9 cellular contexts compared by ENCODE assay signal in the genomic region with DNA sequence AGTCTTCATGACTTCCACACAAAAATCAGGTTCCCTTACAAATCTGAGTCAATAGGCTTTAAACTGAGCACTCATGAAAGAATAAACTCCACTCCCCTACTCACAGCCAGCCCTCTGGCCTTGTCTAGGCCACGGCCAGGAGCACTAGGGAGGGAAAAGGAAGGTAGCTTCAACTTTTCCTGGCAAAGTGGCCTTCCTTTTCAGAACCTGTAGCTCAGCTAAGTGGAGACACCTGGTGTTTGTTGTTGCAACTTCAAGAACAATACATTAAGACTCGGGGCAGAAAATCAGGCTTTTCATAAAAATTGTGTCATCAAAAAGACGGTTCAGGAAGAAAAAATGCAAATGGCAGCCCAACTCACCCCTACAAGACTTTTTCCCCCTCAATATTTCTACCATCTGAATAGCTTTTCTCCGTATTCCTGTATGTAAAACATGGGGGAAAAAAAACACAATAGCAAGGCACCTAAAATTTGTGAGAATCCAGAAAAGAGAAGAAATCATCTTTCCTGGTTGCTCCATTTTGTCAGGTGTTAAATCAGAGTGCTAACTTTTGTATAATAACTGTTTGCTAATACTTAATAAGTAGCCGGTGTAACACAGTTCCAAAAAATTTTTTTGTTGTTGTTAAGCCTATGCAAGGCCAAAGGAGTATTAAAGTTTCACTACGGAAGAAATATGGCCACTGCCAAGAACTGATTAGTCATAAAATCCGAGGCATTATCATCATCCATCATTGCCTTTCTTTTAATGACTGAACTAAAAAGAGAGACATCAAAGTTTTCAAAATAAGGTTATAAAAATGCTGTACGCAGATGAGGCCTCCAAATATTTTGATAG.
DNase-seq lines count a peak whose midpoint lies in the region; ATAC-seq, FAIRE-seq and TF ChIP-seq lines count a peak whose summit lies in the region.
"Had no signal": no experiment of that assay in that cellular context is flagged by ENCODE, and none has a peak within 500 bp of the region (broad histone marks: within the 10 kb centered on the region; RNA-seq: fewer than 3 reads in every experiment).

No MANE protein-coding gene starts in this region.

- H4K5ac ChIP-seq in IMR-90 (ENCODE audit: low read depth, low read length): peak overlapping the region; percentile 94

- H3K4me3 ChIP-seq in IMR-90 (ENCODE audit: insufficient read depth, low read depth, low read length): no peak overlapping the region
- H3K4me3 ChIP-seq in CD8-positive, alpha-beta memory T cell (ENCODE audit: low read length): no peak overlapping the region

- H2BK120ac ChIP-seq in IMR-90 (ENCODE audit: low read depth, low read length): peak overlapping the region; percentile 91

- WGBS in IMR-90 (ENCODE audit: extremely low coverage in 2 of 2, insufficient read length in 1 of 2), 2 experiments: no CpG with 5 or more reads among the region's 8 CpGs

- H2BK5ac ChIP-seq in IMR-90 (ENCODE audit: low read depth, low read length, poor library complexity, severe bottlenecking): peak overlapping the region; percentile 76

- no peak for TF ChIP-seq POLR2A in IMR-90 (IDR thresholded peaks at IDR 0.05; ENCODE audit: low read depth, low read length)

- peak overlapping the region; percentile 48 to 82 for H4K8ac ChIP-seq in IMR-90 (ENCODE audit: low read depth in 2 of 2, low read length in 2 of 2)

- peak overlapping the region; percentile 57; the same call in 2 of the 3 replicates for H2BK15ac ChIP-seq in IMR-90 (ENCODE audit: low read depth, low read length)

- peak overlapping the region; percentile 48; the same call in 1 of the 2 replicates for H3K56ac ChIP-seq in IMR-90 (ENCODE audit: extremely low read depth, insufficient read depth, low read length)

- DNase-seq in A172 (ENCODE audit: low spot score): peak; percentile 79
- peak; percentile 25 for DNase-seq in GM03348 (ENCODE audit: low spot score)
- peak; percentile 78 for DNase-seq in IMR-90
- DNase-seq in amniotic epithelial cell (ENCODE audit: low read depth): peak; percentile 85
- DNase-seq in kidney glomerular epithelial cell (lab: John Stamatoyannopoulos, UW): peak; percentile 81
- DNase-seq in urothelium cell line (ENCODE audit: low spot score): peak; percentile 52
- DNase-seq in occipital lobe (lab: John Stamatoyannopoulos, UW): no peak
- DNase-seq in CD8-positive, alpha-beta memory T cell: no peak
- DNase-seq: left cardiac atrium had no signal

- H3K18ac ChIP-seq in IMR-90 (ENCODE audit: low read depth, low read length): peak overlapping the region; percentile 90

- no peaks in the 10 kb centered on the region for H3K9me3 ChIP-seq in IMR-90 (ENCODE audit: control insufficient read depth, insufficient read depth, low read length)
- no peaks in the 10 kb centered on the region for H3K9me3 ChIP-seq in CD8-positive, alpha-beta memory T cell (ENCODE audit: low read length)

- peak overlapping the region; percentile 61; the same call in 1 of the 2 replicates for H2AK5ac ChIP-seq in IMR-90 (ENCODE audit: low read depth, low read length)

- 0 out of 2 replicates have a peak overlapping the region, but pooled peaks have one; percentile 37 for H3K23ac ChIP-seq in IMR-90 (ENCODE audit: low read depth, low read length)

- dilution Hi-C loops in IMR-90 (cut with HindIII; ENCODE audit: low sequenced_read_pairs, unreplicated experiment): no loop called here

- no peak overlapping the region for H3K9ac ChIP-seq in IMR-90 (ENCODE audit: low read depth, low read length)

- ATAC-seq in IMR-90 (ENCODE audit: low read depth): peak; percentile 59

- CTCF ChIA-PET in IMR-90 (lab: Yijun Ruan, JAX): interaction anchor here (0.5 to 2.4 kb wide), 6 partner anchors 41 to 429 kb away, joined by 3 to 14 read pairs (median 3); no protein-coding TSS in a partner anchor
- CTCF ChIA-PET in CD8-positive, alpha-beta memory T cell (lab: Charles Lee): interaction anchor here (1.0 to 2.9 kb wide), 2 partner anchors 33 to 84 kb away, joined by 3 to 18 read pairs; no protein-coding TSS in a partner anchor

- no peaks in the 10 kb centered on the region for H3K36me3 Mint-ChIP-seq in CD8-positive, alpha-beta memory T cell

- peak overlapping the region; percentile 80 for H3K14ac ChIP-seq in IMR-90 (replicated peaks; ENCODE audit: low read depth, low read length)

- no peaks in the 10 kb centered on the region for H3K36me3 ChIP-seq in IMR-90 (ENCODE audit: control insufficient read depth, insufficient read depth, low read length)
- no peaks in the 10 kb centered on the region for H3K36me3 ChIP-seq in CD8-positive, alpha-beta memory T cell (ENCODE audit: insufficient read depth, low read length)

- H2AFZ ChIP-seq in IMR-90 (replicated peaks; ENCODE audit: low read length, poor library complexity): peak overlapping the region; percentile 48

- no peaks in the 10 kb centered on the region for H3K27me3 ChIP-seq in IMR-90 (ENCODE audit: control insufficient read depth, insufficient read depth, low read length)
- no peaks in the 10 kb centered on the region for H3K27me3 ChIP-seq in CD8-positive, alpha-beta memory T cell (ENCODE audit: insufficient read depth, low read length, poor library complexity, severe bottlenecking)

- in situ Hi-C loops in IMR-90 (cut with MboI; ENCODE audit: low sequenced_read_pairs): no loop called here

- TF ChIP-seq RAD21 in IMR-90 (IDR thresholded peaks at IDR 0.05; ENCODE audit: low read length): peak; percentile 62

- no peaks in the 10 kb centered on the region for H3K9me3 Mint-ChIP-seq in CD8-positive, alpha-beta memory T cell

- peak overlapping the region; percentile 38 for H2AK9ac ChIP-seq in IMR-90 (replicated peaks; ENCODE audit: low read depth, low read length, poor library complexity)

- H3K27me3 Mint-ChIP-seq in CD8-positive, alpha-beta memory T cell: peaks cover 0 to 3% of the 10 kb centered on the region in 2 donors

- peak overlapping the region; percentile 39; the same call in 1 of the 2 replicates for H3K27ac ChIP-seq in IMR-90 (ENCODE audit: insufficient read depth, low read length)
- H3K27ac ChIP-seq in CD8-positive, alpha-beta memory T cell (ENCODE audit: low read depth, low read length): no peak overlapping the region

- H3K4me1 Mint-ChIP-seq in CD8-positive, alpha-beta memory T cell: peaks cover 0 to 17% (median 4%) of the 10 kb centered on the region in 3 donors

- peak; percentile 50 for TF ChIP-seq CTCF in IMR-90 (conservative IDR thresholded peaks at IDR 0.05; ENCODE audit: low read depth, low read length)

- 0 out of 4 replicates have a peak, but pooled peaks cover 0 to 2% of the 10 kb centered on the region in 2 experiments for H3K79me1 ChIP-seq in IMR-90 (ENCODE audit: low read depth in 1 of 2, low read length in 2 of 2)

- POLR2A ChIA-PET in IMR-90 (lab: Charles Lee; ENCODE audit: unreplicated experiment): interaction anchor here (0.5 kb wide), 1 partner anchor 67 kb away, joined by 5 read pairs; no protein-coding TSS in a partner anchor
- POLR2A ChIA-PET in CD8-positive, alpha-beta memory T cell (lab: Charles Lee): no interaction called here

- peak overlapping the region; percentile 93 for H4K91ac ChIP-seq in IMR-90 (ENCODE audit: insufficient read depth, low read depth, low read length)

- intact Hi-C loops in IMR-90 (cut with micrococcal nuclease): loop anchor here (1.0 to 5.0 kb wide), 6 partner anchors 42 to 1018 kb away; no protein-coding TSS in a partner anchor

- FAIRE-seq in urothelium cell line (lab: Jason Lieb, UNC): no peak

- BruUV-seq in IMR-90 (replicated peaks; lab: Mats Ljungman, UMichigan): no TSS peak

- peak overlapping the region; percentile 95 for H2BK20ac ChIP-seq in IMR-90 (ENCODE audit: low read depth, low read length)

- H3K4ac ChIP-seq in IMR-90 (ENCODE audit: low read depth, low read length): peak overlapping the region; percentile 85

- peak overlapping the region in 2 of 8 donors; percentile 43 to 45 for H3K27ac Mint-ChIP-seq in CD8-positive, alpha-beta memory T cell

- H4K20me1 ChIP-seq in IMR-90 (ENCODE audit: insufficient read depth, low read length): no peaks in the 10 kb centered on the region

- H3K4me1 ChIP-seq in IMR-90 (ENCODE audit: control insufficient read depth, insufficient read depth, low read length): peaks cover 14% of the 10 kb centered on the region
- H3K4me1 ChIP-seq in CD8-positive, alpha-beta memory T cell (ENCODE audit: insufficient read depth, low read length): no peaks in the 10 kb centered on the region

- H3K4me2 ChIP-seq in IMR-90 (ENCODE audit: low read depth, low read length): peak overlapping the region; percentile 74; the same call in 1 of the 2 replicates

- H3K9me1 ChIP-seq in IMR-90 (ENCODE audit: insufficient read depth, low read length): 0 out of 2 replicates have a peak, but pooled peaks cover 6% of the 10 kb centered on the region

- peak overlapping the region in 1 of 7 donors; percentile 10 for H3K4me3 Mint-ChIP-seq in CD8-positive, alpha-beta memory T cell

TF ChIP-seq in IMR-90, 13 proteins besides CTCF, POLR2A, EP300 and RAD21:
- TF ChIP-seq MAFK (IDR thresholded peaks at IDR 0.05; ENCODE audit: low read depth, low read length) (no peak), SMC3 (IDR thresholded peaks at IDR 0.05; ENCODE audit: low read depth, low read length) (peak; percentile 44), FOS (IDR thresholded peaks at IDR 0.05; ENCODE audit: low read depth, low read length) (0 out of 2 replicates have a peak, but pooled peaks have one; percentile 5)

Comparison
In these comparisons a context has a peak if more than half of its experiments do, and no peak if none do; other contexts are left out.
1. DNase-seq: peak in A172 (single experiment), GM03348 (single experiment), IMR-90 (single experiment), amniotic epithelial cell (single experiment), kidney glomerular epithelial cell (single experiment) and urothelium cell line (single experiment); none in occipital lobe (single experiment) and CD8-positive, alpha-beta memory T cell (0 of 5).